ENCODE assay signal across 13 cellular contexts in genomic region chr1:16637941-16638778, GRCh38. TPM values are rescaled to one million over a fixed set of nuclear protein-coding genes. Genes with fewer than 3 reads are reported as not detected.
DNase-seq lines count a peak whose midpoint lies in the region; ATAC-seq and TF ChIP-seq lines count a peak whose summit lies in the region.
"Not testable (repeated sequence)": the region's sequence is repeated elsewhere in the genome, so short reads cannot be mapped to it uniquely, and the experiment has no call there.
"Had no signal": no experiment of that assay in that cellular context is flagged by ENCODE, and none has a peak within 500 bp of the region (broad histone marks: within the 10 kb centered on the region; RNA-seq: fewer than 3 reads in every experiment).

No MANE protein-coding gene starts in this region.

- intact Hi-C loops in activated CD4-positive, alpha-beta T cell treated with anti-CD3 and anti-CD28 coated beads for 36 hours (cut with DNase I, micrococcal nuclease), result loop anchor here (10.0 kb wide), 2 partner anchors 67 to 77 kb away; no protein-coding TSS in a partner anchor
- intact Hi-C loops in activated T-helper 1 cell treated with anti-CD3 and anti-CD28 coated beads, Interleukin-12 subunit alpha, Interleukin-12 subunit beta, Interleukin-2, Interleukin-4 antibody, amounts not matched to agents 30 ng/mL and 10 ng/mL and 1 ng/mL, durations not matched to agents 14 hours and 24 hours and 36 hours (cut with micrococcal nuclease); prostate gland (cut with DNase I); testis (cut with DNase I; ENCODE audit: low total_unique reads): not testable (repeated sequence)
- intact Hi-C loops in heart left ventricle (cut with DNase I), result loop anchor here in 1 of 10 donors (10.0 kb wide), 1 partner anchor 87 kb away; no protein-coding TSS in a partner anchor

- H3K9me3 ChIP-seq in heart left ventricle, prostate gland, testis: not testable (repeated sequence)

- H3K4me1 Mint-ChIP-seq in activated CD4-positive, alpha-beta T cell treated with anti-CD3 and anti-CD28 coated beads for 36 hours; activated T-helper 1 cell treated with anti-CD3 and anti-CD28 coated beads, Interleukin-12 subunit alpha, Interleukin-12 subunit beta, Interleukin-2, Interleukin-4 antibody, amounts not matched to agents 30 ng/mL and 10 ng/mL and 1 ng/mL, durations not matched to agents 14 hours and 24 hours and 36 hours (ENCODE audit: low read depth); chondrocyte (ENCODE audit: low read depth): not testable (repeated sequence)

- in situ Hi-C loops in G401 (cut with HindIII; ENCODE audit: low sequenced_read_pairs), result not testable (repeated sequence)

- not testable (repeated sequence) for H3K36me3 Mint-ChIP-seq in activated CD4-positive, alpha-beta T cell treated with anti-CD3 and anti-CD28 coated beads for 36 hours (ENCODE audit: low read depth); activated T-helper 1 cell treated with anti-CD3 and anti-CD28 coated beads, Interleukin-12 subunit alpha, Interleukin-12 subunit beta, Interleukin-2, Interleukin-4 antibody, amounts not matched to agents 30 ng/mL and 10 ng/mL and 1 ng/mL, durations not matched to agents 14 hours and 24 hours and 36 hours (ENCODE audit: low read depth); chondrocyte (ENCODE audit: low read depth)

- H3K27ac Mint-ChIP-seq in activated CD4-positive, alpha-beta T cell treated with anti-CD3 and anti-CD28 coated beads for 36 hours; activated T-helper 1 cell treated with anti-CD3 and anti-CD28 coated beads, Interleukin-12 subunit alpha, Interleukin-12 subunit beta, Interleukin-2, Interleukin-4 antibody, amounts not matched to agents 30 ng/mL and 10 ng/mL and 1 ng/mL, durations not matched to agents 14 hours and 24 hours and 36 hours; chondrocyte (ENCODE audit: unreplicated experiment): not testable (repeated sequence)

- H3K9me3 Mint-ChIP-seq in activated CD4-positive, alpha-beta T cell treated with anti-CD3 and anti-CD28 coated beads for 36 hours (ENCODE audit: low read depth); activated T-helper 1 cell treated with anti-CD3 and anti-CD28 coated beads, Interleukin-12 subunit alpha, Interleukin-12 subunit beta, Interleukin-2, Interleukin-4 antibody, amounts not matched to agents 30 ng/mL and 10 ng/mL and 1 ng/mL, durations not matched to agents 14 hours and 24 hours and 36 hours; chondrocyte (ENCODE audit: low read depth): not testable (repeated sequence)

- H3K4me1 ChIP-seq in heart left ventricle, result peaks cover 2 to 26% (median 11%) of the 10 kb centered on the region in 12 donors
- H3K4me1 ChIP-seq in prostate gland (replicated peaks); testis: not testable (repeated sequence)

- 81 to 91% (median 88%) methylated on average over 6 of the region's 6 CpGs for WGBS in heart left ventricle, 4 donors
- WGBS in prostate gland, result 84% methylated on average over 6 of the region's 6 CpGs
- WGBS in testis, 2 donors, result 81 to 85% methylated on average over 6 of the region's 6 CpGs

- not testable (repeated sequence) for H3K27me3 ChIP-seq in heart left ventricle; prostate gland (replicated peaks; ENCODE audit: insufficient read depth); testis

- not testable (repeated sequence) for TF ChIP-seq POLR2A in heart left ventricle (IDR thresholded peaks at IDR 0.05); prostate gland (IDR thresholded peaks at IDR 0.05); testis (IDR thresholded peaks at IDR 0.05)

- peak; percentile 100 for DNase-seq in G401 (ENCODE audit: low spot score)
- DNase-seq in activated CD4-positive, alpha-beta T cell treated with anti-CD3 and anti-CD28 coated beads for 36 hours, result peak; percentile 5
- peak; percentile 1 for DNase-seq in activated T-helper 1 cell treated with anti-CD3 and anti-CD28 coated beads, Interleukin-12 subunit alpha, Interleukin-12 subunit beta, Interleukin-2, Interleukin-4 antibody, amounts not matched to agents 30 ng/mL and 10 ng/mL and 1 ng/mL, durations not matched to agents 14 hours and 24 hours and 36 hours (ENCODE audit: low spot score)
- DNase-seq in chondrocyte (ENCODE audit: low spot score), result peak; percentile 86
- peak in 4 of 5 donors; percentile 7 to 30 (median 19) for DNase-seq in heart left ventricle
- peak; percentile 89 for DNase-seq in mesenteric fat pad (ENCODE audit: low spot score)
- DNase-seq in prostate gland (ENCODE audit: low spot score), result peak; percentile 3
- DNase-seq in testis, result peak; percentile 12

- not testable (repeated sequence) for ATAC-seq in activated CD4-positive, alpha-beta T cell treated with anti-CD3 and anti-CD28 coated beads for 36 hours
- ATAC-seq in heart left ventricle, result peak; percentile 65 to 85 (median 74)

- H3K4me3 ChIP-seq in heart left ventricle, prostate gland, testis: not testable (repeated sequence)

- H3K4me3 Mint-ChIP-seq in activated CD4-positive, alpha-beta T cell treated with anti-CD3 and anti-CD28 coated beads for 36 hours; activated T-helper 1 cell treated with anti-CD3 and anti-CD28 coated beads, Interleukin-12 subunit alpha, Interleukin-12 subunit beta, Interleukin-2, Interleukin-4 antibody, amounts not matched to agents 30 ng/mL and 10 ng/mL and 1 ng/mL, durations not matched to agents 14 hours and 24 hours and 36 hours; chondrocyte (ENCODE audit: unreplicated experiment): not testable (repeated sequence)

- TF ChIP-seq CTCF in chondrocyte (IDR thresholded peaks at IDR 0.05); heart left ventricle (IDR thresholded peaks at IDR 0.05); prostate gland (IDR thresholded peaks at IDR 0.05); testis (IDR thresholded peaks at IDR 0.05): not testable (repeated sequence)

- H3K27me3 Mint-ChIP-seq in activated CD4-positive, alpha-beta T cell treated with anti-CD3 and anti-CD28 coated beads for 36 hours; activated T-helper 1 cell treated with anti-CD3 and anti-CD28 coated beads, Interleukin-12 subunit alpha, Interleukin-12 subunit beta, Interleukin-2, Interleukin-4 antibody, amounts not matched to agents 30 ng/mL and 10 ng/mL and 1 ng/mL, durations not matched to agents 14 hours and 24 hours and 36 hours (ENCODE audit: insufficient read depth); chondrocyte (ENCODE audit: low read depth): not testable (repeated sequence)

- POLR2A ChIA-PET in activated CD4-positive, alpha-beta T cell treated with anti-CD3 and anti-CD28 coated beads for 36 hours (lab: Charles Lee), result not testable (repeated sequence)

- not testable (repeated sequence) for H3K27ac ChIP-seq in heart left ventricle, prostate gland, testis

- peaks cover under 1 to 42% (median 18%) of the 10 kb centered on the region in 9 donors for H3K36me3 ChIP-seq in heart left ventricle
- H3K36me3 ChIP-seq in prostate gland; testis (ENCODE audit: low read depth, missing control alignments): not testable (repeated sequence)

- CTCF ChIA-PET in activated CD4-positive, alpha-beta T cell treated with anti-CD3 and anti-CD28 coated beads for 36 hours (lab: Charles Lee), result interaction anchor here (0.9 to 1.3 kb wide), 2 partner anchors 12 to 29 kb away, joined by 3 to 6 read pairs; no protein-coding TSS in a partner anchor

RNA-seq across cellular contexts. Expression of gene NBPF1, which starts 24.8 kb away (rescaled TPM):
- 10.3 and 27.6 TPM in 2 replicates for total RNA-seq in G401 (2014; rRNA removed; shearing (Covaris generic))
- total RNA-seq in activated CD4-positive, alpha-beta T cell treated with anti-CD3 and anti-CD28 coated beads for 36 hours, result 1 to 10 TPM; 5.8 to 6.2 TPM
- total RNA-seq in activated T-helper 1 cell treated with anti-CD3 and anti-CD28 coated beads, Interleukin-12 subunit alpha, Interleukin-12 subunit beta, Interleukin-2, Interleukin-4 antibody, amounts not matched to agents 30 ng/mL and 10 ng/mL and 1 ng/mL, durations not matched to agents 14 hours and 24 hours and 36 hours, result 4.4 and 6.1 TPM in 2 replicates
- total RNA-seq in chondrocyte, result 52.1 to 67.7 TPM (median 58.9 TPM) in 3 replicates
- total RNA-seq in heart left ventricle, result 10 to 100 TPM in 8 of 9 donors, 1 to 10 TPM in 1; 4.7 to 18.2 (median 14.3) TPM
- polyA plus RNA-seq in heart left ventricle, result 1 to 10 TPM; 4.4 to 4.8 TPM
- 25.8 TPM for total RNA-seq in mesenteric fat pad
- total RNA-seq in prostate gland, result 10 to 100 TPM; 29.9 to 58.6 TPM
- 100 to 1,000 TPM in 1 of 2 donors, 10 to 100 TPM in 1; 75.6 to 109 TPM for total RNA-seq in testis
- polyA plus RNA-seq in testis (ENCODE audit: insufficient read depth, low read depth, low replicate concordance), result 93.9 TPM

RNA-seq across cellular contexts. Expression of gene RNU1-3, which starts 28.6 kb away (rescaled TPM):
- total RNA-seq in G401 (2014; rRNA removed; shearing (Covaris generic)), result not detected in 2 replicates
- 1,000 to 10,000 TPM; 1,573 to 2,291 TPM for total RNA-seq in activated CD4-positive, alpha-beta T cell treated with anti-CD3 and anti-CD28 coated beads for 36 hours
- total RNA-seq in activated T-helper 1 cell treated with anti-CD3 and anti-CD28 coated beads, Interleukin-12 subunit alpha, Interleukin-12 subunit beta, Interleukin-2, Interleukin-4 antibody, amounts not matched to agents 30 ng/mL and 10 ng/mL and 1 ng/mL, durations not matched to agents 14 hours and 24 hours and 36 hours, result 2,178 and 3,041 TPM in 2 replicates
- total RNA-seq in chondrocyte, result 1,438 to 1,620 TPM (median 1,579 TPM) in 3 replicates
- 1,000 to 10,000 TPM in 6 of 9 donors, 100 to 1,000 TPM in 1, not detected in 2; 364 to 3,776 (median 2,470) TPM for total RNA-seq in heart left ventricle
- polyA plus RNA-seq in heart left ventricle, result not detected
- 6,165 TPM for total RNA-seq in mesenteric fat pad
- total RNA-seq in prostate gland, result under 1 TPM; under 0.01 TPM
- total RNA-seq in testis, result under 1 TPM; under 0.01 TPM
- 18.9 TPM for polyA plus RNA-seq in testis (ENCODE audit: insufficient read depth, low read depth, low replicate concordance)
- total RNA-seq: fibroblast of villous mesenchyme had no signal
- polyA plus RNA-seq: adipose tissue, BJ, small intestine, urinary bladder had no signal

Comparison
In these comparisons a context has a peak if more than half of its experiments do, and no peak if none do; other contexts are left out.
1. DNase-seq: peak in every context shown above with its lines; median percentile 100 in G401; 89 in mesenteric fat pad; 86 in chondrocyte; 19 in heart left ventricle; 12 in testis; 5 in activated CD4-positive, alpha-beta T cell treated with anti-CD3 and anti-CD28 coated beads for 36 hours; 3 in prostate gland; 1 in activated T-helper 1 cell treated with anti-CD3 and anti-CD28 coated beads, Interleukin-12 subunit alpha, Interleukin-12 subunit beta, Interleukin-2, Interleukin-4 antibody, amounts not matched to agents 30 ng/mL and 10 ng/mL and 1 ng/mL, durations not matched to agents 14 hours and 24 hours and 36 hours.